ENCODE assay signal across 19 cellular contexts in genomic region chr3:72355168-72355567, GRCh38.
DNase-seq lines count a peak whose midpoint lies in the region; ATAC-seq and TF ChIP-seq lines count a peak whose summit lies in the region.
"Had no signal": no experiment of that assay in that cellular context is flagged by ENCODE, and none has a peak within 500 bp of the region (broad histone marks: within the 10 kb centered on the region; RNA-seq: fewer than 3 reads in every experiment).

No MANE protein-coding gene starts in this region.

- no peak overlapping the region for H3K27ac ChIP-seq in endodermal cell (ENCODE audit: low read depth, low read length)
- H3K27ac ChIP-seq: BLaER1 had no signal

- peaks cover 25% of the 10 kb centered on the region for H3K4me1 Mint-ChIP-seq in endodermal cell
- H3K4me1 Mint-ChIP-seq: CD4-positive, alpha-beta memory T cell had no signal

- no peak overlapping the region for H3K9ac ChIP-seq in endodermal cell (ENCODE audit: extremely low read depth, low read length, poor library complexity, severe bottlenecking)
- H3K9ac ChIP-seq: BLaER1 had no signal

- H3K27me3 Mint-ChIP-seq in endodermal cell (ENCODE audit: insufficient read depth), result no peaks in the 10 kb centered on the region

- no peaks in the 10 kb centered on the region for H3K9me3 ChIP-seq in endodermal cell (ENCODE audit: control insufficient read depth, low read length)
- H3K9me3 ChIP-seq: BLaER1 had no signal

- ATAC-seq in HG03039 (IDR thresholded peaks at IDR 0.05; ENCODE audit: unreplicated experiment) (no peak), esophagus mucosa (no peak)
- ATAC-seq: HCT116, HepG2 had no signal

- peak; percentile 85 for DNase-seq in NCI-H82 (lab: John Stamatoyannopoulos, UW)
- DNase-seq in NCI-H82 treated with DMSO at 0.1 percent for 48 hours (lab: John Stamatoyannopoulos, UW; ENCODE audit: unreplicated experiment), result no peak
- peak; percentile 32 for DNase-seq in endodermal cell
- DNase-seq in myocyte (ENCODE audit: low read depth), result peak; percentile 20
- no peak for DNase-seq in NCI-H1105 (lab: John Stamatoyannopoulos, UW)
- DNase-seq: 8988T; CD4-positive, alpha-beta memory T cell; DMS153; DMS79; GF-D8; GOT3; H7; HFFc6 had no signal

- no peaks in the 10 kb centered on the region for H3K9me3 Mint-ChIP-seq in endodermal cell
- H3K9me3 Mint-ChIP-seq: HFFc6 had no signal

- no peaks in the 10 kb centered on the region for H3K36me3 ChIP-seq in endodermal cell (ENCODE audit: control insufficient read depth, insufficient read depth, low read length)
- H3K36me3 ChIP-seq: BLaER1 had no signal

- no peak for TF ChIP-seq CTCF in endodermal cell (conservative IDR thresholded peaks at IDR 0.05)

- H3K27me3 ChIP-seq in endodermal cell (ENCODE audit: control insufficient read depth, insufficient read depth, low read length, poor library complexity, severe bottlenecking), result no peaks in the 10 kb centered on the region
- H3K27me3 ChIP-seq: BLaER1 had no signal

- H3K27ac Mint-ChIP-seq in endodermal cell, result no peak overlapping the region
- H3K27ac Mint-ChIP-seq: CD14-positive monocyte, HFFc6 had no signal

- no peaks in the 10 kb centered on the region for H3K36me3 Mint-ChIP-seq in endodermal cell (ENCODE audit: low read depth)
- H3K36me3 Mint-ChIP-seq: CD14-positive monocyte; CD4-positive, alpha-beta memory T cell had no signal

- no peak overlapping the region for H3K4me3 Mint-ChIP-seq in endodermal cell
- H3K4me3 Mint-ChIP-seq: CD14-positive monocyte; CD4-positive, alpha-beta memory T cell; HFFc6 had no signal

- no peaks in the 10 kb centered on the region for H3K4me1 ChIP-seq in endodermal cell (ENCODE audit: control insufficient read depth, insufficient read depth, low read length)

- no peak overlapping the region for H3K4me3 ChIP-seq in endodermal cell (ENCODE audit: low read length)
- H3K4me3 ChIP-seq: BLaER1 had no signal

Comparison
In these comparisons a context has a peak if more than half of its experiments do, and no peak if none do; other contexts are left out.
1. DNase-seq: peak in NCI-H82 (single experiment), endodermal cell (single experiment) and myocyte (single experiment); none in NCI-H82 treated with DMSO at 0.1 percent for 48 hours (single experiment) and NCI-H1105 (single experiment).